In genomic region chr1:23825076-23825761, GRCh38 we compare ENCODE assay signal across 1 cellular context.
A peak's percentile ranks its signal among the peaks of the same experiment; 100 is the strongest.
TF ChIP-seq lines count a peak whose summit lies in the region.

Gene HMGCL (minus strand): TSS chr1:23825429. CDS start chr1:23825415, 14 bp downstream.

TF ChIP-seq in K562, 482 proteins besides CTCF, POLR2A, EP300 and RAD21 (continued from another document and continues in another):
- TF ChIP-seq ETS1 (conservative IDR thresholded peaks at IDR 0.05; ENCODE audit: control insufficient read depth, low read depth, low read length) = peak; percentile 86
- no peak for TF ChIP-seq SRSF1 (IDR thresholded peaks at IDR 0.05; ENCODE audit: low read depth, low read length)
- TF ChIP-seq CCNT2 (IDR thresholded peaks at IDR 0.05; ENCODE audit: borderline replicate concordance, extremely low read depth, insufficient read length, low read depth, low read length) = peak; percentile 79
- no peak for TF ChIP-seq ZBTB8A (IDR thresholded peaks at IDR 0.05; ENCODE audit: partially characterized antibody)
- 0 out of 2 replicates have a peak, but pooled peaks have one; percentile 29 for TF ChIP-seq NR2F6 (CRISPR knock-in tag; IDR thresholded peaks at IDR 0.05)
- TF ChIP-seq ZNF23 (CRISPR knock-in tag; IDR thresholded peaks at IDR 0.05) = no peak
- peak; percentile 97 for TF ChIP-seq SUPT5H (IDR thresholded peaks at IDR 0.05)
- 0 out of 2 replicates have a peak, but pooled peaks have one; percentile 50 for TF ChIP-seq HMG20B (CRISPR knock-in tag; IDR thresholded peaks at IDR 0.05)
- no peak for TF ChIP-seq ZNF79 (CRISPR knock-in tag; IDR thresholded peaks at IDR 0.05; ENCODE audit: low read depth)
- TF ChIP-seq E2F4 (CRISPR knock-in tag; IDR thresholded peaks at IDR 0.05; ENCODE audit: low read depth) = no peak
- TF ChIP-seq ZNF134 (CRISPR knock-in tag; conservative IDR thresholded peaks at IDR 0.05) = no peak
- no peak for TF ChIP-seq SMARCC2 (IDR thresholded peaks at IDR 0.05; ENCODE audit: low read depth)
- no peak for TF ChIP-seq ZNF445 (CRISPR knock-in tag; IDR thresholded peaks at IDR 0.05; ENCODE audit: low read depth)
- TF ChIP-seq RNF2 (IDR thresholded peaks at IDR 0.05) = 0 out of 2 replicates have a peak, but pooled peaks have one; percentile 44
- no peak for TF ChIP-seq FOXO4 (CRISPR knock-in tag; IDR thresholded peaks at IDR 0.05)
- no peak for TF ChIP-seq ZBTB2 (IDR thresholded peaks at IDR 0.05)
- no peak for TF ChIP-seq ZBTB5 (IDR thresholded peaks at IDR 0.05)
- no peak for TF ChIP-seq ETV6 (IDR thresholded peaks at IDR 0.05; ENCODE audit: borderline replicate concordance in 1 of 2, low read depth in 2 of 2, low read length in 1 of 2)
- no peak for TF ChIP-seq ETV6 (CRISPR knock-in tag; IDR thresholded peaks at IDR 0.05; ENCODE audit: borderline replicate concordance)
- TF ChIP-seq ZNF778 (CRISPR knock-in tag; IDR thresholded peaks at IDR 0.05) = no peak
- no peak for TF ChIP-seq FOXJ2 (tag; IDR thresholded peaks at IDR 0.05)
- peak; percentile 25; the same call in 1 of the 2 replicates for TF ChIP-seq TEAD4 (IDR thresholded peaks at IDR 0.05; ENCODE audit: low read length)
- TF ChIP-seq TEAD4 (CRISPR knock-in tag; IDR thresholded peaks at IDR 0.05; ENCODE audit: borderline replicate concordance) = no peak
- TF ChIP-seq ZFP1 (CRISPR knock-in tag; IDR thresholded peaks at IDR 0.05) = no peak
- peak; percentile 86 for TF ChIP-seq MBD2 (IDR thresholded peaks at IDR 0.05; ENCODE audit: borderline replicate concordance, low read depth)
- peak in 1 of 2 experiments; percentile 37; a peak in 1 of 4 replicates for TF ChIP-seq FOXK2 (conservative IDR thresholded peaks at IDR 0.05 in 1 of 2, IDR thresholded peaks at IDR 0.05 in 1 of 2; ENCODE audit: low read depth in 2 of 2)
- TF ChIP-seq ZNF444 (CRISPR knock-in tag; IDR thresholded peaks at IDR 0.05) = no peak
- TF ChIP-seq CBX2 (IDR thresholded peaks at IDR 0.05; ENCODE audit: insufficient read depth, low read length, poor library complexity, severe bottlenecking) = no peak
- peak; percentile 81; the same call in 1 of the 2 replicates for TF ChIP-seq CBX1 (IDR thresholded peaks at IDR 0.05; ENCODE audit: low read depth)
- TF ChIP-seq ZSCAN29 (IDR thresholded peaks at IDR 0.05) = no peak
- no peak for TF ChIP-seq PCBP1 (IDR thresholded peaks at IDR 0.05; ENCODE audit: low read depth, low read length, poor library complexity, severe bottlenecking)
- TF ChIP-seq HOMEZ (CRISPR knock-in tag; IDR thresholded peaks at IDR 0.05) = no peak
- TF ChIP-seq ZNF507 (tag; conservative IDR thresholded peaks at IDR 0.05) = no peak
- TF ChIP-seq TFE3 (CRISPR knock-in tag; IDR thresholded peaks at IDR 0.05) = peak; percentile 61
- TF ChIP-seq TEAD2 (tag; IDR thresholded peaks at IDR 0.05) = no peak
- TF ChIP-seq PHF21A (IDR thresholded peaks at IDR 0.05; ENCODE audit: borderline replicate concordance, low read depth) = 0 out of 2 replicates have a peak, but pooled peaks have one; percentile 16
- TF ChIP-seq NEUROD1 (IDR thresholded peaks at IDR 0.05; ENCODE audit: borderline replicate concordance, low read depth, low read length, partially characterized antibody) = peak; percentile 32
- peak in 1 of 2 experiments; percentile 64; a peak in 1 of 4 replicates for TF ChIP-seq ZNF639 (CRISPR knock-in tag; conservative IDR thresholded peaks at IDR 0.05 in 1 of 2, IDR thresholded peaks at IDR 0.05 in 1 of 2)
- TF ChIP-seq NUFIP1 (IDR thresholded peaks at IDR 0.05; ENCODE audit: partially characterized antibody) = no peak
- no peak for TF ChIP-seq ZNF449 (CRISPR knock-in tag; IDR thresholded peaks at IDR 0.05)
- no peak for TF ChIP-seq ZFP36 (IDR thresholded peaks at IDR 0.05; ENCODE audit: low read depth, low read length, partially characterized antibody)
- peak; percentile 85 to 99 (median 98) for TF ChIP-seq YY1 (IDR thresholded peaks at IDR 0.05; ENCODE audit: borderline replicate concordance in 1 of 3, control insufficient read depth in 1 of 3, extremely low read depth in 1 of 3, insufficient read depth in 3 of 3, insufficient read length in 1 of 3, insufficient replicate concordance in 2 of 3, low read depth in 1 of 3, low read length in 2 of 3)
- TF ChIP-seq GTF3C2 (IDR thresholded peaks at IDR 0.05; ENCODE audit: borderline replicate concordance, extremely low read depth, insufficient read length) = no peak
